15 cellular contexts compared by ENCODE assay signal in genomic region chr20:39946053-39946810, GRCh38.
DNase-seq lines count a peak whose midpoint lies in the region; ATAC-seq and TF ChIP-seq lines count a peak whose summit lies in the region.
"Had no signal": no experiment of that assay in that cellular context is flagged by ENCODE, and none has a peak within 500 bp of the region (broad histone marks: within the 10 kb centered on the region; RNA-seq: fewer than 3 reads in every experiment).

No MANE protein-coding gene starts in this region.

- H3K4me1 ChIP-seq in IMR-90 (ENCODE audit: control insufficient read depth, insufficient read depth, low read length): no peaks in the 10 kb centered on the region
- H3K4me1 ChIP-seq in parathyroid adenoma: peaks cover 20% of the 10 kb centered on the region

- H3K36me3 ChIP-seq in IMR-90 (ENCODE audit: control insufficient read depth, insufficient read depth, low read length) (no peaks in the 10 kb centered on the region), parathyroid adenoma (ENCODE audit: control insufficient read depth, insufficient read depth, low read length) (no peaks in the 10 kb centered on the region)

- H3K4me2 ChIP-seq in IMR-90 (ENCODE audit: low read depth, low read length) (no peak overlapping the region), parathyroid adenoma (ENCODE audit: low read length) (no peak overlapping the region)
- H3K4me2 ChIP-seq: GM23338 had no signal

- H2AK9ac ChIP-seq in IMR-90 (replicated peaks; ENCODE audit: low read depth, low read length, poor library complexity): peak overlapping the region; percentile 42

- TF ChIP-seq RAD21 in IMR-90 (IDR thresholded peaks at IDR 0.05; ENCODE audit: low read length): no peak

- H2AFZ ChIP-seq in IMR-90 (replicated peaks; ENCODE audit: low read length, poor library complexity): no peak overlapping the region
- H2AFZ ChIP-seq in parathyroid adenoma: peak overlapping the region; percentile 71
- H2AFZ ChIP-seq: GM23338 had no signal

- no peak overlapping the region for H2BK15ac ChIP-seq in IMR-90 (ENCODE audit: low read depth, low read length)

- H4K8ac ChIP-seq in IMR-90 (ENCODE audit: low read depth in 2 of 2, low read length in 2 of 2): no peak overlapping the region

- no peak overlapping the region for H3K18ac ChIP-seq in IMR-90 (ENCODE audit: low read depth, low read length)

- H3K27me3 ChIP-seq in IMR-90 (ENCODE audit: control insufficient read depth, insufficient read depth, low read length) (no peaks in the 10 kb centered on the region), parathyroid adenoma (ENCODE audit: control insufficient read depth, insufficient read depth, low read length) (no peaks in the 10 kb centered on the region)

- no peak overlapping the region for H3K14ac ChIP-seq in IMR-90 (replicated peaks; ENCODE audit: low read depth, low read length)

- H3K79me1 ChIP-seq in IMR-90 (ENCODE audit: low read depth in 1 of 2, low read length in 2 of 2): no peaks in the 10 kb centered on the region

- no peak overlapping the region for H4K91ac ChIP-seq in IMR-90 (ENCODE audit: insufficient read depth, low read depth, low read length)

- peak; percentile 68 for ATAC-seq in GM18498 (IDR thresholded peaks at IDR 0.05; ENCODE audit: unreplicated experiment)
- peak; percentile 75 for ATAC-seq in GM19452 (IDR thresholded peaks at IDR 0.05; ENCODE audit: unreplicated experiment)
- no peak for ATAC-seq in IMR-90 (ENCODE audit: low read depth)
- ATAC-seq: GM23338, HCT116 had no signal

- BruUV-seq in IMR-90 (replicated peaks; lab: Mats Ljungman, UMichigan): no TSS peak

- H3K9me1 ChIP-seq in IMR-90 (ENCODE audit: insufficient read depth, low read length): no peaks in the 10 kb centered on the region

- in situ Hi-C loops in IMR-90 (cut with MboI; ENCODE audit: low sequenced_read_pairs): no loop called here

- no peak overlapping the region for H4K5ac ChIP-seq in IMR-90 (ENCODE audit: low read depth, low read length)

- POLR2A ChIA-PET in IMR-90 (lab: Charles Lee; ENCODE audit: unreplicated experiment): no interaction called here

- 42% methylated on average over 2 of the region's 5 CpGs; no CpG with 5 or more reads in 1 of the 2 experiments for WGBS in IMR-90 (ENCODE audit: extremely low coverage in 2 of 2, insufficient read length in 1 of 2), 2 experiments

- no peaks in the 10 kb centered on the region for H3K79me2 ChIP-seq in parathyroid adenoma

- H3K9me3 ChIP-seq in IMR-90 (ENCODE audit: control insufficient read depth, insufficient read depth, low read length) (no peaks in the 10 kb centered on the region), parathyroid adenoma (ENCODE audit: control insufficient read depth, low read length) (no peaks in the 10 kb centered on the region)

- H2BK5ac ChIP-seq in IMR-90 (ENCODE audit: low read depth, low read length, poor library complexity, severe bottlenecking): no peak overlapping the region

- CTCF ChIA-PET in IMR-90 (lab: Yijun Ruan, JAX): no interaction called here

- intact Hi-C loops in IMR-90 (cut with micrococcal nuclease): no loop called here

- TF ChIP-seq POLR2A in IMR-90 (IDR thresholded peaks at IDR 0.05; ENCODE audit: low read depth, low read length): no peak

- H3K9ac ChIP-seq in IMR-90 (ENCODE audit: low read depth, low read length): no peak overlapping the region
- no peak overlapping the region for H3K9ac ChIP-seq in parathyroid adenoma

- no peak for DNase-seq in IMR-90
- DNase-seq in activated gamma-delta T cell (lab: John Stamatoyannopoulos, UW): no peak
- DNase-seq in stimulated activated CD4-positive, alpha-beta T cell treated with anti-CD3 and anti-CD28 coated beads, Interleukin-4, amount 100 ng/mL, for 24 hours: no peak
- DNase-seq in EL: no peak
- DNase-seq: DMS 273 treated with DMSO at 0.1 percent for 48 hours, Kasumi-1, NCI-H1930, NCI-H748 treated with DMSO at 0.1 percent for 48 hours, RPMI8226, T-helper 2 cell had no signal

- H4K20me1 ChIP-seq in IMR-90 (ENCODE audit: insufficient read depth, low read length): no peaks in the 10 kb centered on the region

- TF ChIP-seq CTCF in IMR-90 (conservative IDR thresholded peaks at IDR 0.05; ENCODE audit: low read depth, low read length): no peak
- TF ChIP-seq CTCF in parathyroid adenoma (IDR thresholded peaks at IDR 0.05): no peak

- dilution Hi-C loops in IMR-90 (cut with HindIII; ENCODE audit: low sequenced_read_pairs, unreplicated experiment): no loop called here

- no peak overlapping the region for H2AK5ac ChIP-seq in IMR-90 (ENCODE audit: low read depth, low read length)

- no peak overlapping the region for H3K4ac ChIP-seq in IMR-90 (ENCODE audit: low read depth, low read length)

- no peak overlapping the region for H2BK20ac ChIP-seq in IMR-90 (ENCODE audit: low read depth, low read length)

- no peak overlapping the region for H3K56ac ChIP-seq in IMR-90 (ENCODE audit: extremely low read depth, insufficient read depth, low read length)

- H2BK120ac ChIP-seq in IMR-90 (ENCODE audit: low read depth, low read length): no peak overlapping the region

- H3K4me3 ChIP-seq in IMR-90 (ENCODE audit: insufficient read depth, low read depth, low read length): no peak overlapping the region
- H3K4me3 ChIP-seq in parathyroid adenoma (ENCODE audit: low read depth, low read length): no peak overlapping the region
- H3K4me3 ChIP-seq: GM23338 had no signal

- H3K23ac ChIP-seq in IMR-90 (ENCODE audit: low read depth, low read length): no peak overlapping the region

- H3K27ac ChIP-seq in IMR-90 (ENCODE audit: insufficient read depth, low read length): no peak overlapping the region
- H3K27ac ChIP-seq in parathyroid adenoma: no peak overlapping the region

TF ChIP-seq in IMR-90, 13 proteins besides CTCF, POLR2A, EP300 and RAD21:
- no peak for TF ChIP-seq MAZ (IDR thresholded peaks at IDR 0.05; ENCODE audit: borderline replicate concordance, low read depth, low read length)
- TF ChIP-seq USF2 (IDR thresholded peaks at IDR 0.05; ENCODE audit: low read depth, low read length): no peak
- TF ChIP-seq RFX5 (IDR thresholded peaks at IDR 0.05; ENCODE audit: low read depth, low read length): no peak
- no peak for TF ChIP-seq CEBPB (IDR thresholded peaks at IDR 0.05; ENCODE audit: low read depth, low read length)
- TF ChIP-seq RCOR1 (IDR thresholded peaks at IDR 0.05; ENCODE audit: insufficient replicate concordance, low read length): no peak
- TF ChIP-seq ELK1 (IDR thresholded peaks at IDR 0.05; ENCODE audit: borderline replicate concordance, low read depth, low read length): no peak
- no peak for TF ChIP-seq NFE2L2 (IDR thresholded peaks at IDR 0.05; ENCODE audit: low read depth, low read length)
- no peak for TF ChIP-seq SMC3 (IDR thresholded peaks at IDR 0.05; ENCODE audit: low read depth, low read length)
- TF ChIP-seq FOS (IDR thresholded peaks at IDR 0.05; ENCODE audit: low read depth, low read length): no peak
